In genomic region chr1:226615876-226616275, GRCh38 we compare ENCODE assay signal across 13 cellular contexts.
DNase-seq lines count a peak whose midpoint lies in the region; ATAC-seq and TF ChIP-seq lines count a peak whose summit lies in the region.
"Had no signal": no experiment of that assay in that cellular context is flagged by ENCODE, and none has a peak within 500 bp of the region (broad histone marks: within the 10 kb centered on the region; RNA-seq: fewer than 3 reads in every experiment).

No MANE protein-coding gene starts in this region.

- H3K27me3 ChIP-seq in neural progenitor cell (no peaks in the 10 kb centered on the region), spleen (replicated peaks in 1 of 7) (no peaks in the 10 kb centered on the region)

- H3K9ac ChIP-seq in neural progenitor cell: no peak overlapping the region
- H3K9ac ChIP-seq: GM23248 had no signal

- ATAC-seq in stimulated activated naive CD8-positive, alpha-beta T cell treated with anti-CD3 and anti-CD28 coated beads, Interleukin-15, amount 100 ng/mL, for 72 hours: no peak
- no peak for ATAC-seq in stimulated activated naive CD8-positive, alpha-beta T cell treated with anti-CD3 and anti-CD28 coated beads, Interleukin-15, Interleukin-2, amounts not matched to agents 100 U/mL and 50 U/mL, for 24 hours
- no peak for ATAC-seq in HG02885 (IDR thresholded peaks at IDR 0.05; ENCODE audit: poor library complexity, unreplicated experiment)
- no peak for ATAC-seq in GM18909 (IDR thresholded peaks at IDR 0.05; ENCODE audit: poor library complexity, unreplicated experiment)

- no peaks in the 10 kb centered on the region for H3K36me3 ChIP-seq in neural progenitor cell
- H3K36me3 ChIP-seq in spleen: no peaks in the 10 kb centered on the region
- H3K36me3 ChIP-seq: HAP-1 had no signal

- no peak overlapping the region for H3K4me3 Mint-ChIP-seq in stimulated activated naive CD8-positive, alpha-beta T cell treated with anti-CD3 and anti-CD28 coated beads, Interleukin-15, amount 100 ng/mL, for 72 hours
- H3K4me3 Mint-ChIP-seq in neural progenitor cell: no peak overlapping the region
- H3K4me3 Mint-ChIP-seq: CD4-positive, alpha-beta T cell had no signal

- intact Hi-C loops in spleen (cut with DNase I; ENCODE audit: low total_unique reads): no loop called here

- H3K9me3 ChIP-seq in neural progenitor cell (ENCODE audit: low read depth) (no peaks in the 10 kb centered on the region), spleen (peaks cover 0 to 8% (median 0%) of the 10 kb centered on the region in 8 donors)
- H3K9me3 ChIP-seq: Caco-2, HAP-1 had no signal

- no peaks in the 10 kb centered on the region for H3K27me3 Mint-ChIP-seq in stimulated activated naive CD8-positive, alpha-beta T cell treated with anti-CD3 and anti-CD28 coated beads, Interleukin-15, amount 100 ng/mL, for 72 hours
- H3K27me3 Mint-ChIP-seq in neural progenitor cell (ENCODE audit: insufficient read depth, low read depth): peaks cover 7% of the 10 kb centered on the region
- H3K27me3 Mint-ChIP-seq: CD4-positive, alpha-beta T cell had no signal

- H3K36me3 Mint-ChIP-seq in neural progenitor cell: no peaks in the 10 kb centered on the region

- no peaks in the 10 kb centered on the region for H3K9me3 Mint-ChIP-seq in stimulated activated naive CD8-positive, alpha-beta T cell treated with anti-CD3 and anti-CD28 coated beads, Interleukin-15, amount 100 ng/mL, for 72 hours
- H3K9me3 Mint-ChIP-seq in neural progenitor cell: peaks cover 8% of the 10 kb centered on the region
- H3K9me3 Mint-ChIP-seq: CD4-positive, alpha-beta T cell had no signal

- no peak for DNase-seq in stimulated activated naive CD8-positive, alpha-beta T cell treated with anti-CD3 and anti-CD28 coated beads, Interleukin-15, amount 100 ng/mL, for 72 hours
- no peak for DNase-seq in stimulated activated naive CD8-positive, alpha-beta T cell treated with anti-CD3 and anti-CD28 coated beads, Interleukin-15, Interleukin-2, amounts not matched to agents 100 U/mL and 50 U/mL, for 24 hours
- DNase-seq in neural progenitor cell (ENCODE audit: low spot score) (no peak), spleen (peak; percentile 33)
- DNase-seq: ACHN; Caco-2; CD4-positive, alpha-beta T cell; GM23248 had no signal

- 85 to 94% (median 87%) methylated on average over 9 of the region's 9 CpGs for WGBS in spleen, 5 donors

- peak overlapping the region; percentile 26 to 86 for H3K27ac Mint-ChIP-seq in stimulated activated naive CD8-positive, alpha-beta T cell treated with anti-CD3 and anti-CD28 coated beads, Interleukin-15, amount 100 ng/mL, for 72 hours
- H3K27ac Mint-ChIP-seq in neural progenitor cell: no peak overlapping the region
- H3K27ac Mint-ChIP-seq: CD4-positive, alpha-beta T cell had no signal

- H3K4me3 ChIP-seq in neural progenitor cell: no peak overlapping the region
- H3K4me3 ChIP-seq in spleen: no peak overlapping the region
- H3K4me3 ChIP-seq: GM23248, HAP-1 had no signal

- TF ChIP-seq CTCF in neural progenitor cell (IDR thresholded peaks at IDR 0.05) (no peak), spleen (IDR thresholded peaks at IDR 0.05 in 8 of 11, conservative IDR thresholded peaks at IDR 0.05 in 3 of 11) (no peak)

- H3K79me2 ChIP-seq in neural progenitor cell (ENCODE audit: low read depth): no peaks in the 10 kb centered on the region

- no peak overlapping the region for H3K4me2 ChIP-seq in neural progenitor cell

- no peak overlapping the region for H3K27ac ChIP-seq in neural progenitor cell
- no peak overlapping the region for H3K27ac ChIP-seq in spleen
- H3K27ac ChIP-seq: C4-2B, GM23248, HL-60 had no signal

- no peaks in the 10 kb centered on the region for H4K20me1 ChIP-seq in neural progenitor cell (ENCODE audit: low read depth)

- no peaks in the 10 kb centered on the region for H3K4me1 Mint-ChIP-seq in stimulated activated naive CD8-positive, alpha-beta T cell treated with anti-CD3 and anti-CD28 coated beads, Interleukin-15, amount 100 ng/mL, for 72 hours
- no peaks in the 10 kb centered on the region for H3K4me1 Mint-ChIP-seq in neural progenitor cell

- peak overlapping the region; percentile 26 for H2AFZ ChIP-seq in neural progenitor cell (replicated peaks)
- H2AFZ ChIP-seq: GM23248 had no signal

- H3K4me1 ChIP-seq in neural progenitor cell (no peaks in the 10 kb centered on the region), spleen (no peaks in the 10 kb centered on the region)
- H3K4me1 ChIP-seq: HAP-1 had no signal

- TF ChIP-seq POLR2A in spleen (IDR thresholded peaks at IDR 0.05): no peak

- H3F3A ChIP-seq in neural progenitor cell (ENCODE audit: low read depth): no peaks in the 10 kb centered on the region
